ENCODE assay signal across 14 cellular contexts in the genomic region with DNA sequence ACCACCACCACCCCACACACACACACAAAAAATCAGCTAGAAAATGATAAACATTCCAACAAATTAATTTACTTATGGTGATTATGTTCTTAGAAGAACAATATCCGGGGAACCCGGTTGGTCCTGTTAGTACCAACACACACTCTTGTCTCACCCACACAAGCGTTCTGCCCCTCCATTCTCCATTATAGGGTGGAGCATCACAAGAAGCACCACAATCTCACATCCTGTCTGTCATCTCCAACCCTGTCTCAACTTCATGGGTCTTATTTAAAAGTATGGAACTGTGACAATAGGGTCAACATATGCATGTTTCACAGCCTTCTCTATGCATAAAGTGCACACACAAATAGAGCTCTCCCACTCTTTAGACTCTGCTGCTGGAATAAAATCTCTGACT. TPM values are rescaled to one million over a fixed set of nuclear protein-coding genes. Genes with fewer than 3 reads are reported as not detected.
DNase-seq lines count a peak whose midpoint lies in the region; ATAC-seq and TF ChIP-seq lines count a peak whose summit lies in the region.
"Had no signal": no experiment of that assay in that cellular context is flagged by ENCODE, and none has a peak within 500 bp of the region (broad histone marks: within the 10 kb centered on the region; RNA-seq: fewer than 3 reads in every experiment).

No MANE protein-coding gene starts in this region.

- H3K36me3 ChIP-seq in left ventricle myocardium inferior (no peaks in the 10 kb centered on the region), iPS-20b (ENCODE audit: insufficient read depth, low read depth, low read length) (no peaks in the 10 kb centered on the region), thyroid gland (no peaks in the 10 kb centered on the region)
- H3K36me3 ChIP-seq: left lung, right atrium auricular region, tibial nerve had no signal

- H3K27ac Mint-ChIP-seq in activated CD8-positive, alpha-beta T cell treated with anti-CD3 and anti-CD28 coated beads for 36 hours: no peak overlapping the region
- H3K27ac Mint-ChIP-seq in stimulated activated effector memory CD8-positive, alpha-beta T cell treated with anti-CD3 and anti-CD28 coated beads, Interleukin-12 subunit alpha, Interleukin-12 subunit beta, amount 100 ng/mL, for 72 hours: no peak overlapping the region
- no peak overlapping the region for H3K27ac Mint-ChIP-seq in activated CD4-positive, alpha-beta memory T cell treated with anti-CD3 and anti-CD28 coated beads for 36 hours
- H3K27ac Mint-ChIP-seq: activated CD4-positive, alpha-beta T cell treated with anti-CD3 and anti-CD28 coated beads, Interleukin-2, amount 10 ng/mL, durations not matched to agents 7 days and 5 days had no signal

- no peak overlapping the region for H3K27ac ChIP-seq in left ventricle myocardium inferior (replicated peaks)
- H3K27ac ChIP-seq in right cardiac atrium (ENCODE audit: low read length): no peak overlapping the region
- no peak overlapping the region for H3K27ac ChIP-seq in iPS-20b (ENCODE audit: low read length)
- no peak overlapping the region for H3K27ac ChIP-seq in thyroid gland
- H3K27ac ChIP-seq: left lung, right atrium auricular region, tibial nerve had no signal

- no peak overlapping the region for H3K4me3 Mint-ChIP-seq in activated CD8-positive, alpha-beta T cell treated with anti-CD3 and anti-CD28 coated beads for 36 hours
- no peak overlapping the region for H3K4me3 Mint-ChIP-seq in stimulated activated effector memory CD8-positive, alpha-beta T cell treated with anti-CD3 and anti-CD28 coated beads, Interleukin-12 subunit alpha, Interleukin-12 subunit beta, amount 100 ng/mL, for 72 hours
- H3K4me3 Mint-ChIP-seq in activated CD4-positive, alpha-beta memory T cell treated with anti-CD3 and anti-CD28 coated beads for 36 hours: no peak overlapping the region
- H3K4me3 Mint-ChIP-seq: activated CD4-positive, alpha-beta T cell treated with anti-CD3 and anti-CD28 coated beads, Interleukin-2, amount 10 ng/mL, durations not matched to agents 7 days and 5 days had no signal

- H3K4me3 ChIP-seq in left ventricle myocardium inferior (peak overlapping the region; percentile 92), right cardiac atrium (ENCODE audit: low read length) (no peak overlapping the region), iPS-20b (ENCODE audit: low read length) (0 out of 2 replicates have a peak overlapping the region, but pooled peaks have one; percentile 13), thyroid gland (replicated peaks in 1 of 3) (no peak overlapping the region)
- H3K4me3 ChIP-seq: left lung, right atrium auricular region, tibial nerve had no signal

- TF ChIP-seq POLR2A in thyroid gland (IDR thresholded peaks at IDR 0.05): no peak

- H3K9me3 ChIP-seq in left ventricle myocardium inferior (replicated peaks) (no peaks in the 10 kb centered on the region), right cardiac atrium (ENCODE audit: control insufficient read depth, low read length) (no peaks in the 10 kb centered on the region), iPS-20b (ENCODE audit: insufficient read depth, low read depth, low read length) (no peaks in the 10 kb centered on the region), thyroid gland (no peaks in the 10 kb centered on the region)
- H3K9me3 ChIP-seq: left lung, right atrium auricular region, tibial nerve had no signal

- intact Hi-C loops in left ventricle myocardium inferior (cut with micrococcal nuclease) (no loop called here), right cardiac atrium (cut with DNase I) (no loop called here), thyroid gland (cut with DNase I) (no loop called here)
- intact Hi-C loops in activated CD8-positive, alpha-beta T cell treated with anti-CD3 and anti-CD28 coated beads for 36 hours (cut with micrococcal nuclease): no loop called here
- intact Hi-C loops in activated CD4-positive, alpha-beta memory T cell treated with anti-CD3 and anti-CD28 coated beads for 36 hours (cut with micrococcal nuclease): no loop called here

- H3K4me1 ChIP-seq in left ventricle myocardium inferior (peaks cover 71% of the 10 kb centered on the region), right cardiac atrium (ENCODE audit: control insufficient read depth, insufficient read depth, low read length) (peaks cover 1% of the 10 kb centered on the region), iPS-20b (ENCODE audit: insufficient read depth, low read length) (peaks cover 6% of the 10 kb centered on the region; the same call in 1 of the 2 replicates), thyroid gland (peaks cover 16 to 20% of the 10 kb centered on the region in 2 donors)

- H3K9ac ChIP-seq in iPS-20b (ENCODE audit: low read depth, low read length): no peak overlapping the region

- 90% methylated on average over 3 of the region's 3 CpGs for WGBS in right cardiac atrium
- 94 to 100% methylated on average over 3 of the region's 3 CpGs for WGBS in thyroid gland, 2 donors

- no peaks in the 10 kb centered on the region for H3K27me3 ChIP-seq in left ventricle myocardium inferior (ENCODE audit: low read depth)
- H3K27me3 ChIP-seq in right cardiac atrium (ENCODE audit: control insufficient read depth, insufficient read depth): no peaks in the 10 kb centered on the region
- H3K27me3 ChIP-seq in iPS-20b (ENCODE audit: insufficient read depth, low read length): no peaks in the 10 kb centered on the region
- no peaks in the 10 kb centered on the region for H3K27me3 ChIP-seq in thyroid gland
- H3K27me3 ChIP-seq: left lung, right atrium auricular region, tibial nerve had no signal

- DNase-seq in left ventricle myocardium inferior (no peak), right cardiac atrium (no peak), cerebellar cortex (ENCODE audit: low spot score) (no peak), thyroid gland (no peak)
- DNase-seq in activated CD8-positive, alpha-beta T cell treated with anti-CD3 and anti-CD28 coated beads for 36 hours: peak; percentile 25
- DNase-seq in stimulated activated effector memory CD8-positive, alpha-beta T cell treated with anti-CD3 and anti-CD28 coated beads, Interleukin-12 subunit alpha, Interleukin-12 subunit beta, amount 100 ng/mL, for 72 hours (ENCODE audit: low spot score in 2 of 2): no peak
- no peak for DNase-seq in activated CD4-positive, alpha-beta memory T cell treated with anti-CD3 and anti-CD28 coated beads for 36 hours
- DNase-seq: activated CD4-positive, alpha-beta T cell treated with anti-CD3 and anti-CD28 coated beads, Interleukin-2, amount 10 ng/mL, durations not matched to agents 7 days and 5 days; NCI-H2171; stimulated activated CD4-positive, alpha-beta T cell treated with anti-CD3 and anti-CD28 coated beads, Interleukin-2, amount 100 ng/mL, for 48 hours had no signal

- POLR2A ChIA-PET in activated CD8-positive, alpha-beta T cell treated with anti-CD3 and anti-CD28 coated beads for 36 hours (lab: Charles Lee): no interaction called here
- POLR2A ChIA-PET in activated CD4-positive, alpha-beta memory T cell treated with anti-CD3 and anti-CD28 coated beads for 36 hours (lab: Charles Lee): no interaction called here

- H3K9me3 Mint-ChIP-seq in activated CD8-positive, alpha-beta T cell treated with anti-CD3 and anti-CD28 coated beads for 36 hours: no peaks in the 10 kb centered on the region
- H3K9me3 Mint-ChIP-seq in stimulated activated effector memory CD8-positive, alpha-beta T cell treated with anti-CD3 and anti-CD28 coated beads, Interleukin-12 subunit alpha, Interleukin-12 subunit beta, amount 100 ng/mL, for 72 hours: no peaks in the 10 kb centered on the region
- H3K9me3 Mint-ChIP-seq in activated CD4-positive, alpha-beta memory T cell treated with anti-CD3 and anti-CD28 coated beads for 36 hours: no peaks in the 10 kb centered on the region

- no peak for TF ChIP-seq CTCF in left ventricle myocardium inferior (IDR thresholded peaks at IDR 0.05; ENCODE audit: borderline replicate concordance)
- TF ChIP-seq CTCF in activated CD8-positive, alpha-beta T cell treated with anti-CD3 and anti-CD28 coated beads for 36 hours (IDR thresholded peaks at IDR 0.05): no peak
- no peak for TF ChIP-seq CTCF in thyroid gland (IDR thresholded peaks at IDR 0.05)

- H3K4me1 Mint-ChIP-seq in activated CD8-positive, alpha-beta T cell treated with anti-CD3 and anti-CD28 coated beads for 36 hours (ENCODE audit: low read depth): peaks cover 26% of the 10 kb centered on the region
- H3K4me1 Mint-ChIP-seq in stimulated activated effector memory CD8-positive, alpha-beta T cell treated with anti-CD3 and anti-CD28 coated beads, Interleukin-12 subunit alpha, Interleukin-12 subunit beta, amount 100 ng/mL, for 72 hours: peaks cover 20% of the 10 kb centered on the region
- peaks cover 24% of the 10 kb centered on the region for H3K4me1 Mint-ChIP-seq in activated CD4-positive, alpha-beta memory T cell treated with anti-CD3 and anti-CD28 coated beads for 36 hours (ENCODE audit: low read depth)

- no peaks in the 10 kb centered on the region for H3K27me3 Mint-ChIP-seq in activated CD8-positive, alpha-beta T cell treated with anti-CD3 and anti-CD28 coated beads for 36 hours
- H3K27me3 Mint-ChIP-seq in activated CD4-positive, alpha-beta memory T cell treated with anti-CD3 and anti-CD28 coated beads for 36 hours: no peaks in the 10 kb centered on the region
- H3K27me3 Mint-ChIP-seq: activated CD4-positive, alpha-beta T cell treated with anti-CD3 and anti-CD28 coated beads, Interleukin-2, amount 10 ng/mL, durations not matched to agents 7 days and 5 days had no signal

- CTCF ChIA-PET in activated CD8-positive, alpha-beta T cell treated with anti-CD3 and anti-CD28 coated beads for 36 hours (lab: Charles Lee): interaction anchor here (1.3 kb wide), 1 partner anchor 197 kb away, joined by 3 read pairs; no protein-coding TSS in a partner anchor
- CTCF ChIA-PET in activated CD4-positive, alpha-beta memory T cell treated with anti-CD3 and anti-CD28 coated beads for 36 hours (lab: Charles Lee): interaction anchor here (1.1 kb wide), 1 partner anchor 329 kb away, joined by 3 read pairs; no protein-coding TSS in a partner anchor

- peaks cover 10% of the 10 kb centered on the region for H3K36me3 Mint-ChIP-seq in activated CD8-positive, alpha-beta T cell treated with anti-CD3 and anti-CD28 coated beads for 36 hours (ENCODE audit: low read depth)
- no peaks in the 10 kb centered on the region for H3K36me3 Mint-ChIP-seq in stimulated activated effector memory CD8-positive, alpha-beta T cell treated with anti-CD3 and anti-CD28 coated beads, Interleukin-12 subunit alpha, Interleukin-12 subunit beta, amount 100 ng/mL, for 72 hours
- H3K36me3 Mint-ChIP-seq in activated CD4-positive, alpha-beta memory T cell treated with anti-CD3 and anti-CD28 coated beads for 36 hours: peaks cover 2% of the 10 kb centered on the region

- no peak for ATAC-seq in right cardiac atrium
- peak; percentile 59 for ATAC-seq in activated CD8-positive, alpha-beta T cell treated with anti-CD3 and anti-CD28 coated beads for 36 hours
- ATAC-seq in stimulated activated effector memory CD8-positive, alpha-beta T cell treated with anti-CD3 and anti-CD28 coated beads, Interleukin-12 subunit alpha, Interleukin-12 subunit beta, amount 100 ng/mL, for 72 hours: peak; percentile 36
- ATAC-seq: left lung had no signal

RNA-seq across cellular contexts. Expression of gene GSK3B, which starts 5.6 kb away (rescaled TPM):
- total RNA-seq in left ventricle myocardium inferior (42.5 TPM), right cardiac atrium (10 to 100 TPM; 37.9 to 44.6 (median 41.1) TPM), thyroid gland (10 to 100 TPM; 35.0 to 53.2 (median 44.0) TPM)
- polyA plus RNA-seq in right cardiac atrium: 11.4 TPM
- total RNA-seq in activated CD8-positive, alpha-beta T cell treated with anti-CD3 and anti-CD28 coated beads for 36 hours: 10 to 100 TPM; 29.0 to 32.1 TPM
- 10 to 100 TPM; 25.5 to 27.1 TPM for total RNA-seq in activated CD4-positive, alpha-beta memory T cell treated with anti-CD3 and anti-CD28 coated beads for 36 hours

Comparison
In these comparisons a context has a peak if more than half of its experiments do, and no peak if none do; other contexts are left out.
1. H3K4me3 ChIP-seq: peak in left ventricle myocardium inferior (single experiment) and iPS-20b (single experiment); none in right cardiac atrium (single experiment) and thyroid gland (0 of 3).
2. ATAC-seq: peak in activated CD8-positive, alpha-beta T cell treated with anti-CD3 and anti-CD28 coated beads for 36 hours (single experiment) and stimulated activated effector memory CD8-positive, alpha-beta T cell treated with anti-CD3 and anti-CD28 coated beads, Interleukin-12 subunit alpha, Interleukin-12 subunit beta, amount 100 ng/mL, for 72 hours (single experiment); none in right cardiac atrium (0 of 2).